In genomic region chr4:147891476-147892115, GRCh38 we compare ENCODE assay signal across 16 cellular contexts.
DNase-seq lines count a peak whose midpoint lies in the region; ATAC-seq and TF ChIP-seq lines count a peak whose summit lies in the region.
"Had no signal": no experiment of that assay in that cellular context is flagged by ENCODE, and none has a peak within 500 bp of the region (broad histone marks: within the 10 kb centered on the region; RNA-seq: fewer than 3 reads in every experiment).

No MANE protein-coding gene starts in this region.

- no peaks in the 10 kb centered on the region for H4K20me1 ChIP-seq in IMR-90 (ENCODE audit: insufficient read depth, low read length)
- H4K20me1 ChIP-seq: BLaER1 treated with 17β-estradiol and CSF1 and Interleukin-3, amounts not matched to agents 10 nM and 100 nM had no signal

- peaks cover 13 to 21% of the 10 kb centered on the region in 2 experiments; a peak in 3 of 4 replicates for H3K79me1 ChIP-seq in IMR-90 (ENCODE audit: low read depth in 1 of 2, low read length in 2 of 2)

- CTCF ChIA-PET in IMR-90 (lab: Yijun Ruan, JAX): no interaction called here
- CTCF ChIA-PET in CD4-positive, alpha-beta memory T cell (lab: Charles Lee; ENCODE audit: partially characterized antibody): interaction anchor here (0.6 to 5.5 kb wide), 2 partner anchors 20 to 24 kb away, joined by 3 to 36 read pairs; no protein-coding TSS in a partner anchor

- H2BK120ac ChIP-seq in IMR-90 (ENCODE audit: low read depth, low read length): no peak overlapping the region

- H4K5ac ChIP-seq in IMR-90 (ENCODE audit: low read depth, low read length): no peak overlapping the region

- H3K9ac ChIP-seq in IMR-90 (ENCODE audit: low read depth, low read length): no peak overlapping the region
- H3K9ac ChIP-seq: BLaER1 treated with 17β-estradiol and CSF1 and Interleukin-3, amounts not matched to agents 10 nM and 100 nM had no signal

- no peak overlapping the region for H3K4me3 ChIP-seq in IMR-90 (ENCODE audit: insufficient read depth, low read depth, low read length)
- no peak overlapping the region for H3K4me3 ChIP-seq in CD4-positive, alpha-beta memory T cell (ENCODE audit: low read length in 2 of 2)
- H3K4me3 ChIP-seq: BLaER1 treated with 17β-estradiol and CSF1 and Interleukin-3, amounts not matched to agents 10 nM and 100 nM had no signal

- H3K27ac ChIP-seq in IMR-90 (ENCODE audit: insufficient read depth, low read length): peak overlapping the region; percentile 49; the same call in 1 of the 2 replicates
- H3K27ac ChIP-seq in CD4-positive, alpha-beta memory T cell (ENCODE audit: low read depth, low read length): no peak overlapping the region
- H3K27ac ChIP-seq: BLaER1 treated with 17β-estradiol and CSF1 and Interleukin-3, amounts not matched to agents 10 nM and 100 nM had no signal

- H2BK15ac ChIP-seq in IMR-90 (ENCODE audit: low read depth, low read length): no peak overlapping the region

- H3K27ac Mint-ChIP-seq in CD4-positive, alpha-beta memory T cell: no peak overlapping the region

- no peak overlapping the region for H2BK5ac ChIP-seq in IMR-90 (ENCODE audit: low read depth, low read length, poor library complexity, severe bottlenecking)

- H3K14ac ChIP-seq in IMR-90 (replicated peaks; ENCODE audit: low read depth, low read length): no peak overlapping the region

- POLR2A ChIA-PET in IMR-90 (lab: Charles Lee; ENCODE audit: unreplicated experiment): no interaction called here
- POLR2A ChIA-PET in CD4-positive, alpha-beta memory T cell (lab: Charles Lee; ENCODE audit: partially characterized antibody): no interaction called here

- no peaks in the 10 kb centered on the region for H3K27me3 Mint-ChIP-seq in CD4-positive, alpha-beta memory T cell

- no peak for TF ChIP-seq RAD21 in IMR-90 (IDR thresholded peaks at IDR 0.05; ENCODE audit: low read length)

- no peak overlapping the region for H3K56ac ChIP-seq in IMR-90 (ENCODE audit: extremely low read depth, insufficient read depth, low read length)

- H4K8ac ChIP-seq in IMR-90 (ENCODE audit: low read depth in 2 of 2, low read length in 2 of 2): no peak overlapping the region

- no peak for TF ChIP-seq CTCF in IMR-90 (conservative IDR thresholded peaks at IDR 0.05; ENCODE audit: low read depth, low read length)

- H3K9me3 ChIP-seq in IMR-90 (ENCODE audit: control insufficient read depth, insufficient read depth, low read length): no peaks in the 10 kb centered on the region
- no peaks in the 10 kb centered on the region for H3K9me3 ChIP-seq in CD4-positive, alpha-beta memory T cell (ENCODE audit: control insufficient read depth in 1 of 2, low read length in 2 of 2)

- no peaks in the 10 kb centered on the region; the same call in 1 of the 2 replicates for H3K9me1 ChIP-seq in IMR-90 (ENCODE audit: insufficient read depth, low read length)

- DNase-seq in IMR-90: no peak
- DNase-seq in MV-4-11 (lab: John Stamatoyannopoulos, UW): peak; percentile 39
- DNase-seq in head of caudate nucleus: peak in 29 of 42 donors; percentile 4 to 69 (median 37)
- DNase-seq in putamen (ENCODE audit: low spot score): peak; percentile 66
- no peak for DNase-seq in CD4-positive, alpha-beta memory T cell
- no peak for DNase-seq in iPS-NIHi11 (ENCODE audit: low spot score)
- DNase-seq in activated CD8-positive, alpha-beta memory T cell treated with anti-CD3 and anti-CD28 coated beads, Interleukin-2, amount 50 U/mL, for 48 hours: no peak
- DNase-seq: Kasumi-1, NCI-H1436, NCI-H2029 treated with DMSO at 0.1 percent for 48 hours, NCI-H524 treated with DMSO at 0.1 percent for 48 hours, SHP77 had no signal

- no CpG with 5 or more reads among the region's 6 CpGs for WGBS in IMR-90 (ENCODE audit: extremely low coverage in 2 of 2, insufficient read length in 1 of 2), 2 experiments

- intact Hi-C loops in IMR-90 (cut with micrococcal nuclease): no loop called here
- intact Hi-C loops in head of caudate nucleus (cut with DNase I): no loop called here
- intact Hi-C loops in CD4-positive, alpha-beta memory T cell (cut with micrococcal nuclease): no loop called here

- no peak overlapping the region for H2AK5ac ChIP-seq in IMR-90 (ENCODE audit: low read depth, low read length)

- no peak overlapping the region for H3K4ac ChIP-seq in IMR-90 (ENCODE audit: low read depth, low read length)

- no peak overlapping the region for H3K4me2 ChIP-seq in IMR-90 (ENCODE audit: low read depth, low read length)
- H3K4me2 ChIP-seq: BLaER1 treated with 17β-estradiol and CSF1 and Interleukin-3, amounts not matched to agents 10 nM and 100 nM had no signal

- no peak overlapping the region for H4K91ac ChIP-seq in IMR-90 (ENCODE audit: insufficient read depth, low read depth, low read length)

- dilution Hi-C loops in IMR-90 (cut with HindIII; ENCODE audit: low sequenced_read_pairs, unreplicated experiment): no loop called here

- no peak overlapping the region for H3K4me3 Mint-ChIP-seq in CD4-positive, alpha-beta memory T cell

- H3K27me3 ChIP-seq in IMR-90 (ENCODE audit: control insufficient read depth, insufficient read depth, low read length): no peaks in the 10 kb centered on the region
- no peaks in the 10 kb centered on the region for H3K27me3 ChIP-seq in CD4-positive, alpha-beta memory T cell (ENCODE audit: insufficient read depth, low read length)
- H3K27me3 ChIP-seq: BLaER1 treated with 17β-estradiol and CSF1 and Interleukin-3, amounts not matched to agents 10 nM and 100 nM had no signal

- H3K9me3 Mint-ChIP-seq in CD4-positive, alpha-beta memory T cell: peaks cover 2 to 43% (median 25%) of the 10 kb centered on the region in 8 donors

- H2AFZ ChIP-seq in IMR-90 (replicated peaks; ENCODE audit: low read length, poor library complexity): no peak overlapping the region

- no peak for TF ChIP-seq POLR2A in IMR-90 (IDR thresholded peaks at IDR 0.05; ENCODE audit: low read depth, low read length)

- no peak overlapping the region for H2AK9ac ChIP-seq in IMR-90 (replicated peaks; ENCODE audit: low read depth, low read length, poor library complexity)

- H3K4me1 ChIP-seq in IMR-90 (ENCODE audit: control insufficient read depth, insufficient read depth, low read length): peaks cover 2% of the 10 kb centered on the region; the same call in 1 of the 2 replicates
- no peaks in the 10 kb centered on the region for H3K4me1 ChIP-seq in CD4-positive, alpha-beta memory T cell (ENCODE audit: insufficient read depth, low read length)

- H3K18ac ChIP-seq in IMR-90 (ENCODE audit: low read depth, low read length): no peak overlapping the region

- H2BK20ac ChIP-seq in IMR-90 (ENCODE audit: low read depth, low read length): no peak overlapping the region

- H3K4me1 Mint-ChIP-seq in CD4-positive, alpha-beta memory T cell: peaks cover 0 to 2% (median 0%) of the 10 kb centered on the region in 4 donors

- H3K23ac ChIP-seq in IMR-90 (ENCODE audit: low read depth, low read length): no peak overlapping the region

- in situ Hi-C loops in IMR-90 (cut with MboI; ENCODE audit: low sequenced_read_pairs): no loop called here

- peaks cover 27 to 56% of the 10 kb centered on the region in 2 donors for H3K36me3 Mint-ChIP-seq in CD4-positive, alpha-beta memory T cell

- ATAC-seq in IMR-90 (ENCODE audit: low read depth): no peak
- ATAC-seq in GM21737 (IDR thresholded peaks at IDR 0.05; ENCODE audit: unreplicated experiment): no peak
- ATAC-seq: Panc1, SK-N-SH treated with all-trans-retinoic acid at 6 μM for 48 hours had no signal

- H3K36me3 ChIP-seq in IMR-90 (ENCODE audit: control insufficient read depth, insufficient read depth, low read length): peaks cover 9% of the 10 kb centered on the region
- no peaks in the 10 kb centered on the region for H3K36me3 ChIP-seq in CD4-positive, alpha-beta memory T cell (ENCODE audit: insufficient read depth, low read length)

- BruUV-seq in IMR-90 (replicated peaks; lab: Mats Ljungman, UMichigan): no TSS peak

TF ChIP-seq in IMR-90, 13 proteins besides CTCF, POLR2A, EP300 and RAD21:
- TF ChIP-seq RFX5 (IDR thresholded peaks at IDR 0.05; ENCODE audit: low read depth, low read length): no peak
- TF ChIP-seq CHD1 (IDR thresholded peaks at IDR 0.05; ENCODE audit: low read depth, low read length): no peak
- TF ChIP-seq RCOR1 (IDR thresholded peaks at IDR 0.05; ENCODE audit: insufficient replicate concordance, low read length): no peak
- TF ChIP-seq MXI1 (IDR thresholded peaks at IDR 0.05; ENCODE audit: borderline replicate concordance, low read depth, low read length): no peak
- TF ChIP-seq CEBPB (IDR thresholded peaks at IDR 0.05; ENCODE audit: low read depth, low read length): no peak
- TF ChIP-seq, protein P1, sequence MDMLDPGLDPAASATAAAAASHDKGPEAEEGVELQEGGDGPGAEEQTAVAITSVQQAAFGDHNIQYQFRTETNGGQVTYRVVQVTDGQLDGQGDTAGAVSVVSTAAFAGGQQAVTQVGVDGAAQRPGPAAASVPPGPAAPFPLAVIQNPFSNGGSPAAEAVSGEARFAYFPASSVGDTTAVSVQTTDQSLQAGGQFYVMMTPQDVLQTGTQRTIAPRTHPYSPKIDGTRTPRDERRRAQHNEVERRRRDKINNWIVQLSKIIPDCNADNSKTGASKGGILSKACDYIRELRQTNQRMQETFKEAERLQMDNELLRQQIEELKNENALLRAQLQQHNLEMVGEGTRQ (IDR thresholded peaks at IDR 0.05; ENCODE audit: low read depth, low read length): no peak
- TF ChIP-seq, protein P2, sequence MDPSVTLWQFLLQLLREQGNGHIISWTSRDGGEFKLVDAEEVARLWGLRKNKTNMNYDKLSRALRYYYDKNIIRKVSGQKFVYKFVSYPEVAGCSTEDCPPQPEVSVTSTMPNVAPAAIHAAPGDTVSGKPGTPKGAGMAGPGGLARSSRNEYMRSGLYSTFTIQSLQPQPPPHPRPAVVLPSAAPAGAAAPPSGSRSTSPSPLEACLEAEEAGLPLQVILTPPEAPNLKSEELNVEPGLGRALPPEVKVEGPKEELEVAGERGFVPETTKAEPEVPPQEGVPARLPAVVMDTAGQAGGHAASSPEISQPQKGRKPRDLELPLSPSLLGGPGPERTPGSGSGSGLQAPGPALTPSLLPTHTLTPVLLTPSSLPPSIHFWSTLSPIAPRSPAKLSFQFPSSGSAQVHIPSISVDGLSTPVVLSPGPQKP (IDR thresholded peaks at IDR 0.05; ENCODE audit: borderline replicate concordance, low read depth, low read length): no peak
- TF ChIP-seq MAZ (IDR thresholded peaks at IDR 0.05; ENCODE audit: borderline replicate concordance, low read depth, low read length): no peak
- TF ChIP-seq FOS (IDR thresholded peaks at IDR 0.05; ENCODE audit: low read depth, low read length): no peak
- no peak for TF ChIP-seq BHLHE40 (IDR thresholded peaks at IDR 0.05; ENCODE audit: low read depth, low read length)
- no peak for TF ChIP-seq NFE2L2 (IDR thresholded peaks at IDR 0.05; ENCODE audit: low read depth, low read length)
- no peak for TF ChIP-seq MAFK (IDR thresholded peaks at IDR 0.05; ENCODE audit: low read depth, low read length)
- no peak for TF ChIP-seq SMC3 (IDR thresholded peaks at IDR 0.05; ENCODE audit: low read depth, low read length)

Comparison
In these comparisons a context has a peak if more than half of its experiments do, and no peak if none do; other contexts are left out.
1. DNase-seq: peak in MV-4-11 (single experiment), head of caudate nucleus (29 of 42) and putamen (single experiment); none in IMR-90 (single experiment), CD4-positive, alpha-beta memory T cell (0 of 5), iPS-NIHi11 (single experiment) and activated CD8-positive, alpha-beta memory T cell treated with anti-CD3 and anti-CD28 coated beads, Interleukin-2, amount 50 U/mL, for 48 hours (single experiment).